2 cellular contexts compared by ENCODE assay signal in the genomic region with DNA sequence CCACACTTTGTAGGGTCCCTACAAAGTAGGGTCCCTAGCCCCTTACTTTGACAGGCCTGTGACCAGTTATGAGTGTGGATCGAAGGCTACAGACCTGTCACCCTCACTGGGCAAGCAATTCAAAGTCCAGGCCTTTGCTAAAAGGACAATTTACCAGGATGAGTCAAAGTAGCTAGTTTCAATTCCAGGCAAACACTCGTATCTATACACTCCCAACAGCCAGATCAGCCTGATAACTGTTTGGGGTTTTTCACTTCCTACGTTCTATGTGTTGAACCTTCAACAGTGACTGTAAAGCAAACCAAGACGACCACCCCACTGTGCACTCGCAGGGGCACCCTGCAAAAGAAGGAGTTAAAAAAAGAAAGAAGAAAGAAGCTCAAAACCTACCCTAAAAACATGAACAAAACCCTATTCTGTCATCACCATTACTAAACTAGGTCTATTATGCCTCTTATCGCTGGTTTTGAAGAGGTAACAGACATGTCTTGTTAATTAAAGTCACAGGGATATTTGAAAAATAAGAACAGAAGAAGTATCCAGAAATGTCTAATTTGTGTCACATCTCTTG.
TF ChIP-seq lines count a peak whose summit lies in the region.

No MANE protein-coding gene starts in this region.

TF ChIP-seq in K562, 482 proteins besides CTCF, POLR2A, EP300 and RAD21 (continued from another document and continues in another):
- TF ChIP-seq, protein P1, sequence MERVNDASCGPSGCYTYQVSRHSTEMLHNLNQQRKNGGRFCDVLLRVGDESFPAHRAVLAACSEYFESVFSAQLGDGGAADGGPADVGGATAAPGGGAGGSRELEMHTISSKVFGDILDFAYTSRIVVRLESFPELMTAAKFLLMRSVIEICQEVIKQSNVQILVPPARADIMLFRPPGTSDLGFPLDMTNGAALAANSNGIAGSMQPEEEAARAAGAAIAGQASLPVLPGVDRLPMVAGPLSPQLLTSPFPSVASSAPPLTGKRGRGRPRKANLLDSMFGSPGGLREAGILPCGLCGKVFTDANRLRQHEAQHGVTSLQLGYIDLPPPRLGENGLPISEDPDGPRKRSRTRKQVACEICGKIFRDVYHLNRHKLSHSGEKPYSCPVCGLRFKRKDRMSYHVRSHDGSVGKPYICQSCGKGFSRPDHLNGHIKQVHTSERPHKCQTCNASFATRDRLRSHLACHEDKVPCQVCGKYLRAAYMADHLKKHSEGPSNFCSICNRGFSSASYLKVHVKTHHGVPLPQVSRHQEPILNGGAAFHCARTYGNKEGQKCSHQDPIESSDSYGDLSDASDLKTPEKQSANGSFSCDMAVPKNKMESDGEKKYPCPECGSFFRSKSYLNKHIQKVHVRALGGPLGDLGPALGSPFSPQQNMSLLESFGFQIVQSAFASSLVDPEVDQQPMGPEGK (CRISPR knock-in tag; IDR thresholded peaks at IDR 0.05; ENCODE audit: borderline replicate concordance), result no peak
- TF ChIP-seq, protein P2, sequence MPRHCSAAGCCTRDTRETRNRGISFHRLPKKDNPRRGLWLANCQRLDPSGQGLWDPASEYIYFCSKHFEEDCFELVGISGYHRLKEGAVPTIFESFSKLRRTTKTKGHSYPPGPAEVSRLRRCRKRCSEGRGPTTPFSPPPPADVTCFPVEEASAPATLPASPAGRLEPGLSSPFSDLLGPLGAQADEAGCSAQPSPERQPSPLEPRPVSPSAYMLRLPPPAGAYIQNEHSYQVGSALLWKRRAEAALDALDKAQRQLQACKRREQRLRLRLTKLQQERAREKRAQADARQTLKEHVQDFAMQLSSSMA (CRISPR knock-in tag; IDR thresholded peaks at IDR 0.05), result no peak
- TF ChIP-seq GATA2 (CRISPR knock-in tag; IDR thresholded peaks at IDR 0.05) (peak; percentile 76), TCF3 (CRISPR knock-in tag; IDR thresholded peaks at IDR 0.05) (peak; percentile 43; the same call in 1 of the 2 replicates), ZNF217 (CRISPR knock-in tag; IDR thresholded peaks at IDR 0.05) (no peak), SMARCC2 (IDR thresholded peaks at IDR 0.05; ENCODE audit: low read depth) (peak; percentile 62; the same call in 1 of the 2 replicates), POLR3A (IDR thresholded peaks at IDR 0.05; ENCODE audit: borderline replicate concordance, extremely low read depth, insufficient read depth, insufficient read length) (no peak), STAT5A (IDR thresholded peaks at IDR 0.05; ENCODE audit: borderline replicate concordance, low read length) (no peak), TBL1XR1 (IDR thresholded peaks at IDR 0.05; ENCODE audit: low read length in 2 of 2) (0 out of 4 replicates have a peak, but pooled peaks of 1 of the 2 experiments have one; percentile 5)
- TF ChIP-seq, protein P3, sequence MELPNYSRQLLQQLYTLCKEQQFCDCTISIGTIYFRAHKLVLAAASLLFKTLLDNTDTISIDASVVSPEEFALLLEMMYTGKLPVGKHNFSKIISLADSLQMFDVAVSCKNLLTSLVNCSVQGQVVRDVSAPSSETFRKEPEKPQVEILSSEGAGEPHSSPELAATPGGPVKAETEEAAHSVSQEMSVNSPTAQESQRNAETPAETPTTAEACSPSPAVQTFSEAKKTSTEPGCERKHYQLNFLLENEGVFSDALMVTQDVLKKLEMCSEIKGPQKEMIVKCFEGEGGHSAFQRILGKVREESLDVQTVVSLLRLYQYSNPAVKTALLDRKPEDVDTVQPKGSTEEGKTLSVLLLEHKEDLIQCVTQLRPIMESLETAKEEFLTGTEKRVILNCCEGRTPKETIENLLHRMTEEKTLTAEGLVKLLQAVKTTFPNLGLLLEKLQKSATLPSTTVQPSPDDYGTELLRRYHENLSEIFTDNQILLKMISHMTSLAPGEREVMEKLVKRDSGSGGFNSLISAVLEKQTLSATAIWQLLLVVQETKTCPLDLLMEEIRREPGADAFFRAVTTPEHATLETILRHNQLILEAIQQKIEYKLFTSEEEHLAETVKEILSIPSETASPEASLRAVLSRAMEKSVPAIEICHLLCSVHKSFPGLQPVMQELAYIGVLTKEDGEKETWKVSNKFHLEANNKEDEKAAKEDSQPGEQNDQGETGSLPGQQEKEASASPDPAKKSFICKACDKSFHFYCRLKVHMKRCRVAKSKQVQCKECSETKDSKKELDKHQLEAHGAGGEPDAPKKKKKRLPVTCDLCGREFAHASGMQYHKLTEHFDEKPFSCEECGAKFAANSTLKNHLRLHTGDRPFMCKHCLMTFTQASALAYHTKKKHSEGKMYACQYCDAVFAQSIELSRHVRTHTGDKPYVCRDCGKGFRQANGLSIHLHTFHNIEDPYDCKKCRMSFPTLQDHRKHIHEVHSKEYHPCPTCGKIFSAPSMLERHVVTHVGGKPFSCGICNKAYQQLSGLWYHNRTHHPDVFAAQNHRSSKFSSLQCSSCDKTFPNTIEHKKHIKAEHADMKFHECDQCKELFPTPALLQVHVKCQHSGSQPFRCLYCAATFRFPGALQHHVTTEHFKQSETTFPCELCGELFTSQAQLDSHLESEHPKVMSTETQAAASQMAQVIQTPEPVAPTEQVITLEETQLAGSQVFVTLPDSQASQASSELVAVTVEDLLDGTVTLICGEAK (IDR thresholded peaks at IDR 0.05), result 0 out of 2 replicates have a peak, but pooled peaks have one; percentile 27
- TF ChIP-seq, protein P3 (CRISPR knock-in tag; IDR thresholded peaks at IDR 0.05), result no peak
- TF ChIP-seq, protein P4, sequence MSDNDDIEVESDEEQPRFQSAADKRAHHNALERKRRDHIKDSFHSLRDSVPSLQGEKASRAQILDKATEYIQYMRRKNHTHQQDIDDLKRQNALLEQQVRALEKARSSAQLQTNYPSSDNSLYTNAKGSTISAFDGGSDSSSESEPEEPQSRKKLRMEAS (CRISPR knock-in tag; IDR thresholded peaks at IDR 0.05), result no peak

TF ChIP-seq in SK-N-SH treated with all-trans-retinoic acid at 6 μM for 48 hours, 23 proteins besides CTCF, POLR2A, EP300 and RAD21 (continued from another document):
- TF ChIP-seq, protein P5, sequence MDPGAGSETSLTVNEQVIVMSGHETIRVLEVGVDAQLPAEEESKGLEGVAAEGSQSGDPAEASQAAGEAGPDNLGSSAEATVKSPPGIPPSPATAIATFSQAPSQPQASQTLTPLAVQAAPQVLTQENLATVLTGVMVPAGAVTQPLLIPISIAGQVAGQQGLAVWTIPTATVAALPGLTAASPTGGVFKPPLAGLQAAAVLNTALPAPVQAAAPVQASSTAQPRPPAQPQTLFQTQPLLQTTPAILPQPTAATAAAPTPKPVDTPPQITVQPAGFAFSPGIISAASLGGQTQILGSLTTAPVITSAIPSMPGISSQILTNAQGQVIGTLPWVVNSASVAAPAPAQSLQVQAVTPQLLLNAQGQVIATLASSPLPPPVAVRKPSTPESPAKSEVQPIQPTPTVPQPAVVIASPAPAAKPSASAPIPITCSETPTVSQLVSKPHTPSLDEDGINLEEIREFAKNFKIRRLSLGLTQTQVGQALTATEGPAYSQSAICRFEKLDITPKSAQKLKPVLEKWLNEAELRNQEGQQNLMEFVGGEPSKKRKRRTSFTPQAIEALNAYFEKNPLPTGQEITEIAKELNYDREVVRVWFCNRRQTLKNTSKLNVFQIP (CRISPR knock-in tag; IDR thresholded peaks at IDR 0.05; ENCODE audit: borderline replicate concordance, low read depth), result no peak
- TF ChIP-seq SNAI2 (CRISPR knock-in tag; IDR thresholded peaks at IDR 0.05), result no peak
- TF ChIP-seq, protein P1 (CRISPR knock-in tag; IDR thresholded peaks at IDR 0.05; ENCODE audit: borderline replicate concordance), result no peak
- TF ChIP-seq ZNF8 (CRISPR knock-in tag; IDR thresholded peaks at IDR 0.05), result no peak
- TF ChIP-seq BACH2 (CRISPR knock-in tag; IDR thresholded peaks at IDR 0.05; ENCODE audit: borderline replicate concordance), result no peak
- TF ChIP-seq, protein P6, sequence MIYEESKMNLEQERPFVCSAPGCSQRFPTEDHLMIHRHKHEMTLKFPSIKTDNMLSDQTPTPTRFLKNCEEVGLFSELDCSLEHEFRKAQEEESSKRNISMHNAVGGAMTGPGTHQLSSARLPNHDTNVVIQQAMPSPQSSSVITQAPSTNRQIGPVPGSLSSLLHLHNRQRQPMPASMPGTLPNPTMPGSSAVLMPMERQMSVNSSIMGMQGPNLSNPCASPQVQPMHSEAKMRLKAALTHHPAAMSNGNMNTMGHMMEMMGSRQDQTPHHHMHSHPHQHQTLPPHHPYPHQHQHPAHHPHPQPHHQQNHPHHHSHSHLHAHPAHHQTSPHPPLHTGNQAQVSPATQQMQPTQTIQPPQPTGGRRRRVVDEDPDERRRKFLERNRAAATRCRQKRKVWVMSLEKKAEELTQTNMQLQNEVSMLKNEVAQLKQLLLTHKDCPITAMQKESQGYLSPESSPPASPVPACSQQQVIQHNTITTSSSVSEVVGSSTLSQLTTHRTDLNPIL (CRISPR knock-in tag; IDR thresholded peaks at IDR 0.05; ENCODE audit: low read depth), result no peak
- TF ChIP-seq, protein P7, sequence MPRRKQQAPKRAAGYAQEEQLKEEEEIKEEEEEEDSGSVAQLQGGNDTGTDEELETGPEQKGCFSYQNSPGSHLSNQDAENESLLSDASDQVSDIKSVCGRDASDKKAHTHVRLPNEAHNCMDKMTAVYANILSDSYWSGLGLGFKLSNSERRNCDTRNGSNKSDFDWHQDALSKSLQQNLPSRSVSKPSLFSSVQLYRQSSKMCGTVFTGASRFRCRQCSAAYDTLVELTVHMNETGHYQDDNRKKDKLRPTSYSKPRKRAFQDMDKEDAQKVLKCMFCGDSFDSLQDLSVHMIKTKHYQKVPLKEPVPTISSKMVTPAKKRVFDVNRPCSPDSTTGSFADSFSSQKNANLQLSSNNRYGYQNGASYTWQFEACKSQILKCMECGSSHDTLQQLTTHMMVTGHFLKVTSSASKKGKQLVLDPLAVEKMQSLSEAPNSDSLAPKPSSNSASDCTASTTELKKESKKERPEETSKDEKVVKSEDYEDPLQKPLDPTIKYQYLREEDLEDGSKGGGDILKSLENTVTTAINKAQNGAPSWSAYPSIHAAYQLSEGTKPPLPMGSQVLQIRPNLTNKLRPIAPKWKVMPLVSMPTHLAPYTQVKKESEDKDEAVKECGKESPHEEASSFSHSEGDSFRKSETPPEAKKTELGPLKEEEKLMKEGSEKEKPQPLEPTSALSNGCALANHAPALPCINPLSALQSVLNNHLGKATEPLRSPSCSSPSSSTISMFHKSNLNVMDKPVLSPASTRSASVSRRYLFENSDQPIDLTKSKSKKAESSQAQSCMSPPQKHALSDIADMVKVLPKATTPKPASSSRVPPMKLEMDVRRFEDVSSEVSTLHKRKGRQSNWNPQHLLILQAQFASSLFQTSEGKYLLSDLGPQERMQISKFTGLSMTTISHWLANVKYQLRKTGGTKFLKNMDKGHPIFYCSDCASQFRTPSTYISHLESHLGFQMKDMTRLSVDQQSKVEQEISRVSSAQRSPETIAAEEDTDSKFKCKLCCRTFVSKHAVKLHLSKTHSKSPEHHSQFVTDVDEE (CRISPR knock-in tag; IDR thresholded peaks at IDR 0.05), result no peak
- no peak for TF ChIP-seq ZFP3 (CRISPR knock-in tag; IDR thresholded peaks at IDR 0.05)
- no peak for TF ChIP-seq ZFP30 (CRISPR knock-in tag; IDR thresholded peaks at IDR 0.05)
- TF ChIP-seq CSDC2 (CRISPR knock-in tag; IDR thresholded peaks at IDR 0.05), result no peak
- TF ChIP-seq GLIS3 (CRISPR knock-in tag; IDR thresholded peaks at IDR 0.05), result no peak
- no peak for TF ChIP-seq PPARA (CRISPR knock-in tag; IDR thresholded peaks at IDR 0.05; ENCODE audit: borderline replicate concordance)
